In genomic region chr6:127990081-127990480, GRCh38 we compare ENCODE assay signal across 31 cellular contexts.
"Had no signal": no experiment of that assay in that cellular context is flagged by ENCODE, and none has a peak within 500 bp of the region (broad histone marks: within the 10 kb centered on the region; RNA-seq: fewer than 3 reads in every experiment).

No MANE protein-coding gene starts in this region.

- H3K36me3 Mint-ChIP-seq: activated CD4-positive, alpha-beta memory T cell treated with anti-CD3 and anti-CD28 coated beads for 36 hours had no signal

- H3K4me1 ChIP-seq: adrenal gland, body of pancreas, gastroesophageal sphincter, pancreas, prostate gland, tibial nerve had no signal

- H3K9me3 ChIP-seq: adrenal gland, body of pancreas, gastroesophageal sphincter, pancreas, prostate gland, tibial nerve had no signal

- H3K4me3 Mint-ChIP-seq: activated CD4-positive, alpha-beta memory T cell treated with anti-CD3 and anti-CD28 coated beads for 36 hours; activated CD4-positive, alpha-beta T cell treated with anti-CD3 and anti-CD28 coated beads, Interleukin-2, amount 10 ng/mL, durations not matched to agents 24 days and 14 days; activated T-helper 17 cell treated with anti-CD3 and anti-CD28 coated beads, Interleukin-2, amount 50 U/mL, for 72 hours; stimulated activated memory B cell treated with anti-CD40 and anti-IgM and Interleukin-4, amounts not matched to agents 10 μg/mL and 1 μg/mL and 100 μg/mL, for 72 hours; T-helper 1 cell treated with Interleukin-12 subunit alpha and Interleukin-12 subunit beta and Interleukin-4 antibody, amounts not matched to agents 30 μg/mL and 1 μg/mL, for 36 hours had no signal

- H3K27me3 Mint-ChIP-seq: activated CD4-positive, alpha-beta memory T cell treated with anti-CD3 and anti-CD28 coated beads for 36 hours; activated CD4-positive, alpha-beta T cell treated with anti-CD3 and anti-CD28 coated beads, Interleukin-2, amount 10 ng/mL, durations not matched to agents 24 days and 14 days; activated T-helper 17 cell treated with anti-CD3 and anti-CD28 coated beads, Interleukin-2, amount 50 U/mL, for 72 hours; stimulated activated memory B cell treated with anti-CD40 and anti-IgM and Interleukin-4, amounts not matched to agents 10 μg/mL and 1 μg/mL and 100 μg/mL, for 72 hours had no signal

- H3K4me3 ChIP-seq: adrenal gland, body of pancreas, coronary artery, dorsolateral prefrontal cortex, gastroesophageal sphincter, hepatocyte, pancreas, prostate gland, skin epidermis, tibial nerve had no signal

- H3K4me1 Mint-ChIP-seq: activated T-helper 17 cell treated with anti-CD3 and anti-CD28 coated beads, Interleukin-2, amount 50 U/mL, for 72 hours; stimulated activated memory B cell treated with anti-CD40 and anti-IgM and Interleukin-4, amounts not matched to agents 10 μg/mL and 1 μg/mL and 100 μg/mL, for 72 hours had no signal

- FAIRE-seq: endothelial cell of umbilical vein had no signal

- H3K27me3 ChIP-seq: adrenal gland, body of pancreas, dorsolateral prefrontal cortex, gastroesophageal sphincter, hepatocyte, pancreas, tibial nerve had no signal

- DNase-seq: activated CD4-positive, alpha-beta memory T cell treated with anti-CD3 and anti-CD28 coated beads for 36 hours; activated CD4-positive, alpha-beta T cell treated with anti-CD3 and anti-CD28 coated beads, Interleukin-2, amount 10 ng/mL, durations not matched to agents 24 days and 14 days; activated gamma-delta T cell treated with Interleukin-2 at 50 U/mL for 16 hours; activated naive CD4-positive, alpha-beta T cell treated with anti-CD3 and anti-CD28 coated beads, Interleukin-2, amount 50 U/mL, for 16 hours; adrenal gland; aorta; body of pancreas; cerebellar nuclear complex; dorsolateral prefrontal cortex; islet precursor cell; left cardiac atrium; mammary epithelial cell; nucleus accumbens; pancreas; retina; stimulated activated CD4-positive, alpha-beta T cell treated with anti-CD3 and anti-CD28 coated beads, Interleukin-12 subunit alpha, Interleukin-12 subunit beta, amount 100 ng/mL, for 4 hours; stimulated activated CD4-positive, alpha-beta T cell treated with anti-CD3 and anti-CD28 coated beads, Interleukin-4, amount 100 ng/mL, for 24 hours; T-helper 9 cell; WERI-Rb-1 had no signal

- H3K36me3 ChIP-seq: adrenal gland, prostate gland, tibial nerve, WERI-Rb-1 had no signal

- ATAC-seq: activated CD4-positive, CD25-positive, alpha-beta regulatory T cell treated with anti-CD3 and anti-CD28 coated beads, Interleukin-2, amount 50 U/mL, for 24 hours; activated T-helper 17 cell treated with anti-CD3 and anti-CD28 coated beads, Interleukin-2, amount 50 U/mL, for 72 hours; body of pancreas; gastroesophageal sphincter; left cardiac atrium; pancreas; sciatic nerve; stimulated activated memory B cell treated with anti-CD40 and anti-IgM and Interleukin-4, amounts not matched to agents 10 μg/mL and 1 μg/mL and 100 μg/mL, for 72 hours had no signal

- H3K27ac Mint-ChIP-seq: activated CD4-positive, alpha-beta memory T cell treated with anti-CD3 and anti-CD28 coated beads for 36 hours; activated CD4-positive, alpha-beta T cell treated with anti-CD3 and anti-CD28 coated beads, Interleukin-2, amount 10 ng/mL, durations not matched to agents 24 days and 14 days; activated T-helper 17 cell treated with anti-CD3 and anti-CD28 coated beads, Interleukin-2, amount 50 U/mL, for 72 hours; stimulated activated memory B cell treated with anti-CD40 and anti-IgM and Interleukin-4, amounts not matched to agents 10 μg/mL and 1 μg/mL and 100 μg/mL, for 72 hours; T-helper 1 cell treated with Interleukin-12 subunit alpha and Interleukin-12 subunit beta and Interleukin-4 antibody, amounts not matched to agents 30 μg/mL and 1 μg/mL, for 36 hours had no signal

- H3K9me3 Mint-ChIP-seq: activated CD4-positive, alpha-beta memory T cell treated with anti-CD3 and anti-CD28 coated beads for 36 hours; activated T-helper 17 cell treated with anti-CD3 and anti-CD28 coated beads, Interleukin-2, amount 50 U/mL, for 72 hours; stimulated activated memory B cell treated with anti-CD40 and anti-IgM and Interleukin-4, amounts not matched to agents 10 μg/mL and 1 μg/mL and 100 μg/mL, for 72 hours had no signal
